8 cellular contexts compared by ENCODE assay signal in the genomic region with DNA sequence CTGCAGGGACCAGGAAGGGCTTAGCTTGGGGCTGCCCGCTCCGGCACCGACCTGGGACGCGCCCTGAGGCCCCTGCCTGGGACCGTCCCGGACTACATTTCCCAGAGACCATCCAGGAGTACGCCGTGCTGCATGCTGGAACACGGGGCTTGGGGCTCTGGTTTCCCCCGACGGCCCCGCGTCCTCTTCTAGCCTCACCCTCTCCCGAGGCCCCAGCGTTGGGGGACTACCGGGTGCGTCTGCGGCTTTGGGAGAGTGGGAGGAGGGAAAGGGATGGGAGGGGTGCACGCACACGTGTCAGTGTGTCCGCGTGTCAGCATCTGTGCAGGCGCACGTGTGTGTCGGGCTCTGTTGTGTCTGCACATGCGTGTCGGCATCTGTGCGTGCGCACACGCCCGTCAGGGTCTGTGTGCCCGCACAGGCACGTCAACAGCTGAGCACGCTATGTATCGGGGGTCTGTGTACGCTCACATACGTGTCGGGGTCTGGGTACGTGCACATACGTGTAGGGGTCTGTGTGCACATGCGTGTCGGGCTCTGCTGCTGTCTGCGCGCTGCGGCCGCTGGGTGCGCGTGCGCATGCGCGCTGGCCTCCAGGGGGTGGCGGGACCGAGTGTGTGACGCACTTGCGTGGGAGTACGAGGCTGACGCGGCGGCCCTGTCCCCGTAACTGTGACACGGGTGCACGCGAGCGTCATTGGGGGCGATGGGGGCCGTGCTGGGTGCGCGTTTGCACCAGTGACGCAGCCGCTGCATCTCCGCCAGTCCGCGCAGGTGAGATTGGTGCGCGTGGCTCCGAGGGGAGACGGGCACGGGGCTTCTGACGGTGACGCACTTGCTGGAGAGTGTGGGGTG.
DNase-seq lines count a peak whose midpoint lies in the region; ATAC-seq lines count a peak whose summit lies in the region.

A gene (plus strand): TSS at position 623 of the 855 bp plus-strand sequence. CDS start 31,232 bp downstream, outside the sequence.

- peak; percentile 62 for ATAC-seq in GM21447 (IDR thresholded peaks at IDR 0.05; ENCODE audit: unreplicated experiment)

- DNase-seq in D341Med (ENCODE audit: low spot score) (peak; percentile 89), KG1 (lab: John Stamatoyannopoulos, UW) (peak; percentile 72), kidney glomerular epithelial cell (lab: John Stamatoyannopoulos, UW) (peak; percentile 19), SW 1271 (lab: John Stamatoyannopoulos, UW) (no peak)
- DNase-seq in activated CD4-positive, CD25-positive, alpha-beta regulatory T cell treated with anti-CD3 and anti-CD28 coated beads, Interleukin-2, amount 50 U/mL, for 16 hours (ENCODE audit: low read depth, low spot score): peak; percentile 80
- peak; percentile 96 for DNase-seq in central memory CD4-positive, alpha-beta T cell
- DNase-seq in stimulated activated CD4-positive, alpha-beta T cell treated with anti-CD3 and anti-CD28 coated beads, Interleukin-1b, Interleukin-23, amount 100 ng/mL, for 1 hour (ENCODE audit: low read depth in 2 of 2): peak; percentile 67 to 77

Comparison
In these comparisons a context has a peak if more than half of its experiments do, and no peak if none do; other contexts are left out.
1. DNase-seq: peak in D341Med (single experiment), KG1 (single experiment), activated CD4-positive, CD25-positive, alpha-beta regulatory T cell treated with anti-CD3 and anti-CD28 coated beads, Interleukin-2, amount 50 U/mL, for 16 hours (single experiment), central memory CD4-positive, alpha-beta T cell (single experiment), kidney glomerular epithelial cell (single experiment) and stimulated activated CD4-positive, alpha-beta T cell treated with anti-CD3 and anti-CD28 coated beads, Interleukin-1b, Interleukin-23, amount 100 ng/mL, for 1 hour (2 of 2); none in SW 1271 (0 of 2).